Comparison of ENCODE assay signal across 18 cellular contexts in genomic region chr3:184600685-184601377, GRCh38. TPM values are rescaled to one million over a fixed set of nuclear protein-coding genes. Genes with fewer than 3 reads are reported as not detected.
A peak's percentile ranks its signal among the peaks of the same experiment; 100 is the strongest.
DNase-seq lines count a peak whose midpoint lies in the region; ATAC-seq, FAIRE-seq and TF ChIP-seq lines count a peak whose summit lies in the region.
"Had no signal": no experiment of that assay in that cellular context is flagged by ENCODE, and none has a peak within 500 bp of the region (broad histone marks: within the 10 kb centered on the region; RNA-seq: fewer than 3 reads in every experiment).

No MANE protein-coding gene starts in this region.

- peaks cover 58% of the 10 kb centered on the region for H3K4me1 Mint-ChIP-seq in brain
- no peaks in the 10 kb centered on the region for H3K4me1 Mint-ChIP-seq in T-helper 2 cell treated with Interferon-gamma antibody and Interleukin-4, amounts not matched to agents 5 μg/mL and 100 μg/mL, for 36 hours (ENCODE audit: low read depth)

- peak; percentile 74 for DNase-seq in keratinocyte (ENCODE audit: low read depth, low spot score)
- peak; percentile 19 for DNase-seq in sciatic nerve (ENCODE audit: low spot score)
- DNase-seq in NCI-H1694 (lab: John Stamatoyannopoulos, UW): no peak
- no peak for DNase-seq in T-helper 2 cell treated with Interferon-gamma antibody and Interleukin-4, amounts not matched to agents 5 μg/mL and 100 μg/mL, for 36 hours (ENCODE audit: low spot score)
- DNase-seq in RKO (ENCODE audit: low spot score): no peak
- DNase-seq in activated gamma-delta T cell (lab: John Stamatoyannopoulos, UW): no peak
- DNase-seq: activated CD4-positive, alpha-beta T cell treated with anti-CD3 and anti-CD28 coated beads for 48 hours; activated naive CD4-positive, alpha-beta T cell treated with anti-CD3 and anti-CD28 coated beads, Interleukin-2, amount 10 ng/mL, durations not matched to agents 7 days and 5 days; body of pancreas; COR-L47; dermis blood vessel endothelial cell; heart right ventricle; NCI-H146; NCI-H446 treated with DMSO at 0.1 percent for 48 hours; stimulated activated naive CD8-positive, alpha-beta T cell treated with anti-CD3 and anti-CD28 coated beads, Interleukin-15, amount 100 ng/mL, for 72 hours had no signal

- H4K20me1 ChIP-seq in keratinocyte (ENCODE audit: control insufficient read depth, extremely low read depth, insufficient read depth, low read length): no peaks in the 10 kb centered on the region

- no peaks in the 10 kb centered on the region for H3K9me1 ChIP-seq in keratinocyte (ENCODE audit: control insufficient read depth, extremely low read depth, insufficient read depth, low read length)

- peaks cover 0 to 9% (median 0%) of the 10 kb centered on the region in 5 experiments for H3K9me3 Mint-ChIP-seq in brain
- no peaks in the 10 kb centered on the region for H3K9me3 Mint-ChIP-seq in T-helper 2 cell treated with Interferon-gamma antibody and Interleukin-4, amounts not matched to agents 5 μg/mL and 100 μg/mL, for 36 hours
- H3K9me3 Mint-ChIP-seq: activated naive CD4-positive, alpha-beta T cell treated with anti-CD3 and anti-CD28 coated beads, Interleukin-2, amount 10 ng/mL, durations not matched to agents 7 days and 5 days; stimulated activated naive CD8-positive, alpha-beta T cell treated with anti-CD3 and anti-CD28 coated beads, Interleukin-15, amount 100 ng/mL, for 72 hours had no signal

- peak overlapping the region; percentile 42 for H2AFZ ChIP-seq in keratinocyte (ENCODE audit: control insufficient read depth, low read length)

- H3K27ac ChIP-seq in HUES6 (ENCODE audit: low read depth, low read length): no peak overlapping the region
- H3K27ac ChIP-seq in keratinocyte (ENCODE audit: control insufficient read depth, insufficient read depth, low read length): peak overlapping the region; percentile 26
- H3K27ac ChIP-seq: body of pancreas, psoas muscle had no signal

- H3K4me3 ChIP-seq in HUES6 (ENCODE audit: low read depth, low read length): peak overlapping the region; percentile 45; the same call in 1 of the 2 replicates
- H3K4me3 ChIP-seq in keratinocyte (ENCODE audit: control insufficient read depth in 2 of 3, extremely low read depth in 1 of 3, insufficient read depth in 2 of 3, low read depth in 1 of 3, low read length in 3 of 3): peak overlapping the region in 2 of 3 experiments; percentile 1 to 38
- H3K4me3 ChIP-seq: body of pancreas had no signal

- H3K79me2 ChIP-seq in keratinocyte (ENCODE audit: control insufficient read depth, insufficient read depth, low read length): no peaks in the 10 kb centered on the region

- H3K27ac Mint-ChIP-seq in brain: peak overlapping the region in 3 of 5 experiments; percentile 32 to 72 (median 60)
- no peak overlapping the region for H3K27ac Mint-ChIP-seq in T-helper 2 cell treated with Interferon-gamma antibody and Interleukin-4, amounts not matched to agents 5 μg/mL and 100 μg/mL, for 36 hours
- H3K27ac Mint-ChIP-seq: activated naive CD4-positive, alpha-beta T cell treated with anti-CD3 and anti-CD28 coated beads, Interleukin-2, amount 10 ng/mL, durations not matched to agents 7 days and 5 days; stimulated activated naive CD8-positive, alpha-beta T cell treated with anti-CD3 and anti-CD28 coated beads, Interleukin-15, amount 100 ng/mL, for 72 hours had no signal

- TF ChIP-seq CTCF in brain (conservative IDR thresholded peaks at IDR 0.05): no peak
- TF ChIP-seq CTCF in keratinocyte (optimal IDR thresholded peaks at IDR 0.05 in 1 of 3, IDR thresholded peaks at IDR 0.05 in 1 of 3, conservative IDR thresholded peaks at IDR 0.05 in 1 of 3; ENCODE audit: extremely low read depth in 1 of 3, insufficient read depth in 2 of 3, low read length in 3 of 3): no peak

- H3K9ac ChIP-seq in HUES6 (ENCODE audit: low read length) (no peak overlapping the region), keratinocyte (ENCODE audit: control insufficient read depth, extremely low read depth, insufficient read depth, low read length) (peak overlapping the region; percentile 54)

- no peak for ATAC-seq in sciatic nerve
- ATAC-seq: body of pancreas; heart right ventricle; stimulated activated naive CD8-positive, alpha-beta T cell treated with anti-CD3 and anti-CD28 coated beads, Interleukin-15, amount 100 ng/mL, for 72 hours had no signal

- intact Hi-C loops in sciatic nerve (cut with DNase I): no loop called here

- no peaks in the 10 kb centered on the region for H3K9me3 ChIP-seq in HUES6 (ENCODE audit: control insufficient read depth, insufficient read depth, low read depth, low read length)
- no peaks in the 10 kb centered on the region for H3K9me3 ChIP-seq in keratinocyte (ENCODE audit: control insufficient read depth, low read depth, low read length)
- H3K9me3 ChIP-seq: body of pancreas, heart right ventricle, psoas muscle had no signal

- peak overlapping the region in 2 of 5 experiments; percentile 55 to 56 for H3K4me3 Mint-ChIP-seq in brain
- no peak overlapping the region for H3K4me3 Mint-ChIP-seq in T-helper 2 cell treated with Interferon-gamma antibody and Interleukin-4, amounts not matched to agents 5 μg/mL and 100 μg/mL, for 36 hours
- H3K4me3 Mint-ChIP-seq: activated naive CD4-positive, alpha-beta T cell treated with anti-CD3 and anti-CD28 coated beads, Interleukin-2, amount 10 ng/mL, durations not matched to agents 7 days and 5 days; stimulated activated naive CD8-positive, alpha-beta T cell treated with anti-CD3 and anti-CD28 coated beads, Interleukin-15, amount 100 ng/mL, for 72 hours had no signal

- dilution Hi-C loops in keratinocyte (cut with MboI; ENCODE audit: extremely low pct_ligation_motif_present, low sequenced_read_pairs): no loop called here

- H3K27me3 ChIP-seq in HUES6 (ENCODE audit: control insufficient read depth, insufficient read depth, low read length) (peaks cover 87% of the 10 kb centered on the region), keratinocyte (ENCODE audit: control insufficient read depth, extremely low read depth, insufficient read depth, low read length) (peaks cover 13% of the 10 kb centered on the region)
- H3K27me3 ChIP-seq: body of pancreas had no signal

- H3K4me1 ChIP-seq in HUES6 (ENCODE audit: control insufficient read depth, insufficient read depth, low read length): peaks cover 28% of the 10 kb centered on the region
- peaks cover 32% of the 10 kb centered on the region for H3K4me1 ChIP-seq in keratinocyte (ENCODE audit: control insufficient read depth, extremely low read depth, insufficient read depth, low read length)

- H3K36me3 ChIP-seq in HUES6 (ENCODE audit: control insufficient read depth, insufficient read depth, low read length) (no peaks in the 10 kb centered on the region), keratinocyte (ENCODE audit: control insufficient read depth in 2 of 2, extremely low read depth in 1 of 2, insufficient read depth in 2 of 2, low read length in 2 of 2) (no peaks in the 10 kb centered on the region)
- H3K36me3 ChIP-seq: heart right ventricle had no signal

- H3K36me3 Mint-ChIP-seq in brain: no peaks in the 10 kb centered on the region
- H3K36me3 Mint-ChIP-seq in T-helper 2 cell treated with Interferon-gamma antibody and Interleukin-4, amounts not matched to agents 5 μg/mL and 100 μg/mL, for 36 hours (ENCODE audit: low read depth): no peaks in the 10 kb centered on the region
- H3K36me3 Mint-ChIP-seq: activated naive CD4-positive, alpha-beta T cell treated with anti-CD3 and anti-CD28 coated beads, Interleukin-2, amount 10 ng/mL, durations not matched to agents 7 days and 5 days had no signal

- H3K4me2 ChIP-seq in keratinocyte (ENCODE audit: control insufficient read depth, extremely low read depth, insufficient read depth, low read depth, low read length): peak overlapping the region; percentile 78

- peaks cover 55% of the 10 kb centered on the region for H3K27me3 Mint-ChIP-seq in brain
- H3K27me3 Mint-ChIP-seq in T-helper 2 cell treated with Interferon-gamma antibody and Interleukin-4, amounts not matched to agents 5 μg/mL and 100 μg/mL, for 36 hours (ENCODE audit: low read depth): peaks cover 50% of the 10 kb centered on the region

- FAIRE-seq in keratinocyte (lab: Jason Lieb, UNC): peak; percentile 82

RNA-seq across cellular contexts. Expression of gene EPHB3, which starts 39.2 kb away (rescaled TPM):
- polyA plus RNA-seq in brain (ENCODE audit: insufficient read depth, low read depth, low replicate concordance): 17.0 TPM
- polyA plus RNA-seq in keratinocyte: 2.2 to 6.7 TPM (median 3.7 TPM) in 3 replicates
- 13.7 TPM for polyA plus RNA-seq in keratinocyte (2011; ENCODE audit: low read depth)
- 1.3 and 3.2 TPM in 2 replicates for polyA plus RNA-seq in keratinocyte (2011; cell fraction: cytosol; rRNA removed)
- polyA plus RNA-seq in keratinocyte (2011; cell fraction: nucleus; rRNA removed): 21.1 and 21.6 TPM in 2 replicates
- polyA plus RNA-seq in keratinocyte (2012; ENCODE audit: low replicate concordance): 8.3 and 66.7 TPM in 2 replicates
- 8.0 to 36.6 TPM (median 14.7 TPM) in 3 replicates for polyA minus RNA-seq in keratinocyte
- polyA minus RNA-seq in keratinocyte (2011; cell fraction: cytosol; rRNA and poly(A)+ RNA removed): 7.1 TPM
- polyA minus RNA-seq in keratinocyte (2011; cell fraction: nucleus; rRNA and poly(A)+ RNA removed): 28.8 and 31.2 TPM in 2 replicates
- total RNA-seq in sciatic nerve: 15.2 TPM

Comparison
In these comparisons a context has a peak if more than half of its experiments do, and no peak if none do; other contexts are left out.
1. DNase-seq: peak in keratinocyte (single experiment) and sciatic nerve (single experiment); none in NCI-H1694 (single experiment), T-helper 2 cell treated with Interferon-gamma antibody and Interleukin-4, amounts not matched to agents 5 μg/mL and 100 μg/mL, for 36 hours (single experiment), RKO (single experiment) and activated gamma-delta T cell (single experiment).